In genomic region chr12:45232771-45233372, GRCh38 we compare ENCODE assay signal across 8 cellular contexts. TPM values are rescaled to one million over a fixed set of nuclear protein-coding genes. Genes with fewer than 3 reads are reported as not detected.
A peak's percentile ranks its signal among the peaks of the same experiment; 100 is the strongest.
DNase-seq lines count a peak whose midpoint lies in the region; ATAC-seq and TF ChIP-seq lines count a peak whose summit lies in the region.

No MANE protein-coding gene starts in this region.

- H2BK120ac ChIP-seq in mesendoderm (ENCODE audit: low read depth, low read length), result no peak overlapping the region

- H3K4me2 ChIP-seq in GM23248 (ENCODE audit: unreplicated experiment), result peak overlapping the region; percentile 80
- H3K4me2 ChIP-seq in mesendoderm (ENCODE audit: low read length), result no peak overlapping the region

- ATAC-seq in GM21367 (IDR thresholded peaks at IDR 0.05; ENCODE audit: unreplicated experiment) (no peak), GM19455 (IDR thresholded peaks at IDR 0.05; ENCODE audit: unreplicated experiment) (no peak)

- peak overlapping the region; percentile 77 for H3K18ac ChIP-seq in mesendoderm (ENCODE audit: low read length)

- no peak overlapping the region for H3K23ac ChIP-seq in mesendoderm (ENCODE audit: low read length)

- H3K79me2 ChIP-seq in GM23248 (ENCODE audit: insufficient read depth) (peaks cover 62% of the 10 kb centered on the region), mesendoderm (ENCODE audit: control insufficient read depth, insufficient read depth, low read length) (peaks cover 17% of the 10 kb centered on the region)

- intact Hi-C loops in tibial artery (cut with DNase I; ENCODE audit: low total_unique reads), result no loop called here

- WGBS in GM23248 (ENCODE audit: low coverage in 1 of 2, low lambda C conversion rate in 2 of 2, missing lambda C conversion rate in 2 of 2), 2 experiments, result 18 to 25% methylated on average over 6 of the region's 6 CpGs
- no CpG with 5 or more reads among the region's 6 CpGs for WGBS in mesendoderm (ENCODE audit: extremely low coverage, insufficient coverage, low lambda C conversion rate)

- no peak overlapping the region for H2BK5ac ChIP-seq in mesendoderm (ENCODE audit: low read length)

- H3K9ac ChIP-seq in GM23248 (peak overlapping the region; percentile 86), mesendoderm (ENCODE audit: low read length) (no peak overlapping the region)

- in situ Hi-C loops in GM23248 (cut with MboI), result no loop called here

- no peak overlapping the region for H2BK15ac ChIP-seq in mesendoderm (replicated peaks; ENCODE audit: low read depth)

- no peaks in the 10 kb centered on the region for H3K9me3 ChIP-seq in GM23248 (ENCODE audit: low read depth)
- no peaks in the 10 kb centered on the region for H3K9me3 ChIP-seq in tibial artery

- H3K4ac ChIP-seq in mesendoderm (ENCODE audit: low read depth, low read length), result peak overlapping the region; percentile 39

- peaks cover 65% of the 10 kb centered on the region for H3F3A ChIP-seq in GM23248 (ENCODE audit: insufficient read depth)

- H3K56ac ChIP-seq in mesendoderm (ENCODE audit: low read length), result no peak overlapping the region

- H3K4me1 ChIP-seq in GM23248 (ENCODE audit: insufficient read depth) (peaks cover 52% of the 10 kb centered on the region), mesendoderm (ENCODE audit: control insufficient read depth, low read depth, low read length) (peaks cover 12% of the 10 kb centered on the region), tibial artery (peaks cover 0 to 67% (median 47%) of the 10 kb centered on the region in 4 donors)

- no peaks in the 10 kb centered on the region for H3K9me2 ChIP-seq in GM23248 (ENCODE audit: insufficient read depth)

- H4K5ac ChIP-seq in mesendoderm (ENCODE audit: low read length), result no peak overlapping the region

- no peak overlapping the region for H2AK5ac ChIP-seq in mesendoderm (ENCODE audit: low read length)

- H3K27me3 ChIP-seq in GM23248 (replicated peaks; ENCODE audit: insufficient read depth) (no peaks in the 10 kb centered on the region), mesendoderm (ENCODE audit: insufficient read depth, low read length, poor library complexity) (no peaks in the 10 kb centered on the region), tibial artery (no peaks in the 10 kb centered on the region)

- H3K4me3 ChIP-seq in GM23248 (peak overlapping the region; percentile 44; the same call in 1 of the 2 replicates), coronary artery (no peak overlapping the region), mesendoderm (ENCODE audit: low read length) (no peak overlapping the region), tibial artery (no peak overlapping the region)

- TF ChIP-seq CTCF in coronary artery (IDR thresholded peaks at IDR 0.05) (no peak), tibial artery (IDR thresholded peaks at IDR 0.05) (no peak)

- H3K36me3 ChIP-seq in GM23248 (ENCODE audit: low read depth) (no peaks in the 10 kb centered on the region), mesendoderm (ENCODE audit: control insufficient read depth, insufficient read depth, low read length) (no peaks in the 10 kb centered on the region), tibial artery (no peaks in the 10 kb centered on the region)

- DNase-seq in COLO829 (ENCODE audit: low spot score), result peak; percentile 86
- peak; percentile 99 for DNase-seq in GM23248
- peak; percentile 100 for DNase-seq in NCI-H226
- DNase-seq in coronary artery (ENCODE audit: low spot score), result peak; percentile 84
- DNase-seq in mesendoderm, result peak; percentile 91
- peak; percentile 52 to 84 for DNase-seq in tibial artery

- H3K79me1 ChIP-seq in mesendoderm (ENCODE audit: low read length), result peaks cover 6% of the 10 kb centered on the region

- no peaks in the 10 kb centered on the region for H4K20me1 ChIP-seq in GM23248 (ENCODE audit: insufficient read depth)

- H2AFZ ChIP-seq in GM23248, result no peak overlapping the region

- H4K8ac ChIP-seq in mesendoderm (ENCODE audit: low read depth, low read length), result no peak overlapping the region

- H3K27ac ChIP-seq in GM23248 (peak overlapping the region; percentile 99), coronary artery (peak overlapping the region; percentile 81 to 89), mesendoderm (ENCODE audit: low read depth, low read length) (peak overlapping the region; percentile 62), tibial artery (peak overlapping the region; percentile 85 to 87)

RNA-seq across cellular contexts. Expression of gene ANO6, which starts 17.0 kb away (rescaled TPM):
- 65.4 and 75.4 TPM in 2 replicates for total RNA-seq in GM23248 (2014; rRNA removed; shearing (Covaris generic))
- polyA plus RNA-seq in GM23248 (2016; fragmentation: Nextera tagmentation; extraction: Ambion mirVana), result 48.4 and 50.1 TPM in 2 replicates
- 26.7 TPM for polyA plus RNA-seq in mesendoderm (2013, experiment 1 of 2)
- polyA plus RNA-seq in mesendoderm (2013, experiment 2 of 2), result 26.7 TPM
